ENCODE assay signal across 3 cellular contexts in the genomic region with DNA sequence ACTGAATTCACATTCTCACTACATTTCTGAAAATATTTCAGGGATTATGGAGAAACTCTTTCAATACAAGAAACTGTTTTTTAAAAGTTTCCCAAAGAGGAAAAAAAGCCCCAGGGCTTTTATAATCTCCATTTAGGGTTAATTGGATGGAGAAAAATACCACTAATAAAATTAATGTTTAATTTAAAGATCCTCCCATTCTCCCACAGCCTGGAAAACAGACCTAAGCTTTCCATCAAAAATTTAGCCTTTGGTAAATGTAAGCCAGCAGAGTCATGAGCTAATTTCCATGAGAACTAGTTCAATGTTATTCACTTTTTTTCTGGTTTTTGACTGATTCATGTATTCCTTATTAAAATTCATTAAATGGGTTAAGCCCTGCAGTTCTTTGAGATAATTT.
"Had no signal": no experiment of that assay in that cellular context is flagged by ENCODE, and none has a peak within 500 bp of the region (broad histone marks: within the 10 kb centered on the region; RNA-seq: fewer than 3 reads in every experiment).

No MANE protein-coding gene starts in this region.

- DNase-seq: GDM1, GF-D8 had no signal

- ATAC-seq: GM12878 had no signal

- H3K4me3 ChIP-seq: GM12878 had no signal
